ENCODE assay signal across 1 cellular context in genomic region chr11:46718155-46719019, GRCh38.
TF ChIP-seq lines count a peak whose summit lies in the region.

No MANE protein-coding gene starts in this region.

TF ChIP-seq in HepG2, 621 proteins besides CTCF, POLR2A, EP300 and RAD21 (continued from another document and continues in another):
- no peak for TF ChIP-seq ZNF318 (CRISPR knock-in tag; IDR thresholded peaks at IDR 0.05)
- 0 out of 2 replicates have a peak, but pooled peaks have one; percentile 34 for TF ChIP-seq ONECUT2 (CRISPR knock-in tag; IDR thresholded peaks at IDR 0.05)
- TF ChIP-seq, protein P1, sequence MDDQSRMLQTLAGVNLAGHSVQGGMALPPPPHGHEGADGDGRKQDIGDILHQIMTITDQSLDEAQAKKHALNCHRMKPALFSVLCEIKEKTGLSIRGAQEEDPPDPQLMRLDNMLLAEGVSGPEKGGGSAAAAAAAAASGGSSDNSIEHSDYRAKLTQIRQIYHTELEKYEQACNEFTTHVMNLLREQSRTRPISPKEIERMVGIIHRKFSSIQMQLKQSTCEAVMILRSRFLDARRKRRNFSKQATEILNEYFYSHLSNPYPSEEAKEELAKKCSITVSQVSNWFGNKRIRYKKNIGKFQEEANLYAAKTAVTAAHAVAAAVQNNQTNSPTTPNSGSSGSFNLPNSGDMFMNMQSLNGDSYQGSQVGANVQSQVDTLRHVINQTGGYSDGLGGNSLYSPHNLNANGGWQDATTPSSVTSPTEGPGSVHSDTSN (CRISPR knock-in tag; IDR thresholded peaks at IDR 0.05; ENCODE audit: borderline replicate concordance): no peak
- no peak for TF ChIP-seq ARID2 (CRISPR knock-in tag; IDR thresholded peaks at IDR 0.05; ENCODE audit: borderline replicate concordance)
- peak; percentile 61; the same call in 1 of the 2 replicates for TF ChIP-seq TFDP1 (CRISPR knock-in tag; IDR thresholded peaks at IDR 0.05; ENCODE audit: borderline replicate concordance)
- no peak for TF ChIP-seq ZBTB4 (CRISPR knock-in tag; IDR thresholded peaks at IDR 0.05; ENCODE audit: borderline replicate concordance)
- TF ChIP-seq JUN (CRISPR knock-in tag; IDR thresholded peaks at IDR 0.05): no peak
- TF ChIP-seq, protein P2, sequence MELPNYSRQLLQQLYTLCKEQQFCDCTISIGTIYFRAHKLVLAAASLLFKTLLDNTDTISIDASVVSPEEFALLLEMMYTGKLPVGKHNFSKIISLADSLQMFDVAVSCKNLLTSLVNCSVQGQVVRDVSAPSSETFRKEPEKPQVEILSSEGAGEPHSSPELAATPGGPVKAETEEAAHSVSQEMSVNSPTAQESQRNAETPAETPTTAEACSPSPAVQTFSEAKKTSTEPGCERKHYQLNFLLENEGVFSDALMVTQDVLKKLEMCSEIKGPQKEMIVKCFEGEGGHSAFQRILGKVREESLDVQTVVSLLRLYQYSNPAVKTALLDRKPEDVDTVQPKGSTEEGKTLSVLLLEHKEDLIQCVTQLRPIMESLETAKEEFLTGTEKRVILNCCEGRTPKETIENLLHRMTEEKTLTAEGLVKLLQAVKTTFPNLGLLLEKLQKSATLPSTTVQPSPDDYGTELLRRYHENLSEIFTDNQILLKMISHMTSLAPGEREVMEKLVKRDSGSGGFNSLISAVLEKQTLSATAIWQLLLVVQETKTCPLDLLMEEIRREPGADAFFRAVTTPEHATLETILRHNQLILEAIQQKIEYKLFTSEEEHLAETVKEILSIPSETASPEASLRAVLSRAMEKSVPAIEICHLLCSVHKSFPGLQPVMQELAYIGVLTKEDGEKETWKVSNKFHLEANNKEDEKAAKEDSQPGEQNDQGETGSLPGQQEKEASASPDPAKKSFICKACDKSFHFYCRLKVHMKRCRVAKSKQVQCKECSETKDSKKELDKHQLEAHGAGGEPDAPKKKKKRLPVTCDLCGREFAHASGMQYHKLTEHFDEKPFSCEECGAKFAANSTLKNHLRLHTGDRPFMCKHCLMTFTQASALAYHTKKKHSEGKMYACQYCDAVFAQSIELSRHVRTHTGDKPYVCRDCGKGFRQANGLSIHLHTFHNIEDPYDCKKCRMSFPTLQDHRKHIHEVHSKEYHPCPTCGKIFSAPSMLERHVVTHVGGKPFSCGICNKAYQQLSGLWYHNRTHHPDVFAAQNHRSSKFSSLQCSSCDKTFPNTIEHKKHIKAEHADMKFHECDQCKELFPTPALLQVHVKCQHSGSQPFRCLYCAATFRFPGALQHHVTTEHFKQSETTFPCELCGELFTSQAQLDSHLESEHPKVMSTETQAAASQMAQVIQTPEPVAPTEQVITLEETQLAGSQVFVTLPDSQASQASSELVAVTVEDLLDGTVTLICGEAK (IDR thresholded peaks at IDR 0.05): no peak
- TF ChIP-seq, protein P2 (CRISPR knock-in tag; IDR thresholded peaks at IDR 0.05): no peak; the same call in 1 of the 2 replicates
- no peak for TF ChIP-seq CREBL2 (CRISPR knock-in tag; IDR thresholded peaks at IDR 0.05; ENCODE audit: borderline replicate concordance)
- TF ChIP-seq MNT (IDR thresholded peaks at IDR 0.05): no peak
- no peak for TF ChIP-seq ZFP36 (IDR thresholded peaks at IDR 0.05; ENCODE audit: borderline replicate concordance, low read depth, low read length, partially characterized antibody)
